ENCODE assay signal across 20 cellular contexts in genomic region chr7:84848219-84848973, GRCh38.
DNase-seq lines count a peak whose midpoint lies in the region; ATAC-seq and TF ChIP-seq lines count a peak whose summit lies in the region.
"Had no signal": no experiment of that assay in that cellular context is flagged by ENCODE, and none has a peak within 500 bp of the region (broad histone marks: within the 10 kb centered on the region; RNA-seq: fewer than 3 reads in every experiment).

No MANE protein-coding gene starts in this region.

- TF ChIP-seq POLR2A in IMR-90 (IDR thresholded peaks at IDR 0.05; ENCODE audit: low read depth, low read length) = no peak

- no peaks in the 10 kb centered on the region for H3F3A ChIP-seq in PC-9 (ENCODE audit: insufficient read depth, low read depth)

- no peak overlapping the region for H3K27ac ChIP-seq in IMR-90 (ENCODE audit: insufficient read depth, low read length)
- H3K27ac ChIP-seq in PC-9 = no peak overlapping the region
- H3K27ac ChIP-seq: KMS-11 had no signal

- TF ChIP-seq RAD21 in IMR-90 (IDR thresholded peaks at IDR 0.05; ENCODE audit: low read length) = no peak

- H2AK5ac ChIP-seq in IMR-90 (ENCODE audit: low read depth, low read length) = no peak overlapping the region

- no peak overlapping the region for H4K5ac ChIP-seq in IMR-90 (ENCODE audit: low read depth, low read length)

- no peak overlapping the region for H4K8ac ChIP-seq in IMR-90 (ENCODE audit: low read depth in 2 of 2, low read length in 2 of 2)

- no peaks in the 10 kb centered on the region for H3K27me3 Mint-ChIP-seq in activated CD4-positive, alpha-beta T cell treated with anti-CD3 and anti-CD28 coated beads, Interleukin-2, amount 10 ng/mL, durations not matched to agents 7 days and 5 days

- no peak overlapping the region for H3K4me3 ChIP-seq in IMR-90 (ENCODE audit: insufficient read depth, low read depth, low read length)
- H3K4me3 ChIP-seq in PC-9 = no peak overlapping the region
- H3K4me3 ChIP-seq in choroid plexus epithelial cell (ENCODE audit: low read depth, low read length) = no peak overlapping the region

- no peak overlapping the region for H3K23ac ChIP-seq in IMR-90 (ENCODE audit: low read depth, low read length)

- no peak overlapping the region for H3K4ac ChIP-seq in IMR-90 (ENCODE audit: low read depth, low read length)

- in situ Hi-C loops in IMR-90 (cut with MboI; ENCODE audit: low sequenced_read_pairs) = no loop called here

- no peaks in the 10 kb centered on the region for H3K79me1 ChIP-seq in IMR-90 (ENCODE audit: low read depth in 1 of 2, low read length in 2 of 2)

- no peaks in the 10 kb centered on the region for H3K27me3 ChIP-seq in IMR-90 (ENCODE audit: control insufficient read depth, insufficient read depth, low read length)
- H3K27me3 ChIP-seq in PC-9 (ENCODE audit: insufficient read depth, low read depth) = no peaks in the 10 kb centered on the region

- no peak for TF ChIP-seq CTCF in IMR-90 (conservative IDR thresholded peaks at IDR 0.05; ENCODE audit: low read depth, low read length)
- TF ChIP-seq CTCF in PC-9 (conservative IDR thresholded peaks at IDR 0.05) = no peak
- no peak for TF ChIP-seq CTCF in choroid plexus epithelial cell (conservative IDR thresholded peaks at IDR 0.05; ENCODE audit: low read depth, low read length)

- no peak overlapping the region for H3K27ac Mint-ChIP-seq in activated CD4-positive, alpha-beta T cell treated with anti-CD3 and anti-CD28 coated beads, Interleukin-2, amount 10 ng/mL, durations not matched to agents 7 days and 5 days

- H2BK15ac ChIP-seq in IMR-90 (ENCODE audit: low read depth, low read length) = no peak overlapping the region

- H3K9me3 ChIP-seq in IMR-90 (ENCODE audit: control insufficient read depth, insufficient read depth, low read length) (no peaks in the 10 kb centered on the region), PC-9 (ENCODE audit: insufficient read depth, low read depth) (no peaks in the 10 kb centered on the region)

- H4K20me1 ChIP-seq in IMR-90 (ENCODE audit: insufficient read depth, low read length) (no peaks in the 10 kb centered on the region), PC-9 (ENCODE audit: insufficient read depth) (no peaks in the 10 kb centered on the region)

- no peak overlapping the region for H4K91ac ChIP-seq in IMR-90 (ENCODE audit: insufficient read depth, low read depth, low read length)

- H3K36me3 Mint-ChIP-seq in activated CD4-positive, alpha-beta T cell treated with anti-CD3 and anti-CD28 coated beads, Interleukin-2, amount 10 ng/mL, durations not matched to agents 7 days and 5 days (ENCODE audit: low read depth) = no peaks in the 10 kb centered on the region

- no peaks in the 10 kb centered on the region for H3K9me1 ChIP-seq in IMR-90 (ENCODE audit: insufficient read depth, low read length)

- no peak overlapping the region; the same call in 1 of the 2 replicates for H2BK20ac ChIP-seq in IMR-90 (ENCODE audit: low read depth, low read length)

- H3K4me2 ChIP-seq in IMR-90 (ENCODE audit: low read depth, low read length) (no peak overlapping the region), PC-9 (no peak overlapping the region)
- H3K4me2 ChIP-seq: KMS-11 had no signal

- H3K9me2 ChIP-seq in PC-9 (ENCODE audit: insufficient read depth) = no peaks in the 10 kb centered on the region

- no peak for ATAC-seq in IMR-90 (ENCODE audit: low read depth)
- ATAC-seq in HG03139 (IDR thresholded peaks at IDR 0.05; ENCODE audit: unreplicated experiment) = no peak

- H2AFZ ChIP-seq in IMR-90 (replicated peaks; ENCODE audit: low read length, poor library complexity) (no peak overlapping the region), PC-9 (peak overlapping the region; percentile 55; the same call in 1 of the 2 replicates)

- intact Hi-C loops in IMR-90 (cut with micrococcal nuclease) = no loop called here
- intact Hi-C loops in PC-9 (cut with micrococcal nuclease; ENCODE audit: unreplicated experiment) = no loop called here

- dilution Hi-C loops in IMR-90 (cut with HindIII; ENCODE audit: low sequenced_read_pairs, unreplicated experiment) = no loop called here

- H3K14ac ChIP-seq in IMR-90 (replicated peaks; ENCODE audit: low read depth, low read length) = no peak overlapping the region

- no peak overlapping the region for H3K18ac ChIP-seq in IMR-90 (ENCODE audit: low read depth, low read length)

- no peaks in the 10 kb centered on the region for H3K4me1 ChIP-seq in IMR-90 (ENCODE audit: control insufficient read depth, insufficient read depth, low read length)
- H3K4me1 ChIP-seq in PC-9 (replicated peaks; ENCODE audit: insufficient read depth) = no peaks in the 10 kb centered on the region

- no peak overlapping the region for H2BK120ac ChIP-seq in IMR-90 (ENCODE audit: low read depth, low read length)

- H3K79me2 ChIP-seq in PC-9 (ENCODE audit: low read depth) = no peaks in the 10 kb centered on the region

- H3K36me3 ChIP-seq in IMR-90 (ENCODE audit: control insufficient read depth, insufficient read depth, low read length) (no peaks in the 10 kb centered on the region), PC-9 (ENCODE audit: low read depth) (no peaks in the 10 kb centered on the region)

- POLR2A ChIA-PET in IMR-90 (lab: Charles Lee; ENCODE audit: unreplicated experiment) = no interaction called here
- POLR2A ChIA-PET in PC-9 (lab: Charles Lee; ENCODE audit: unreplicated experiment) = no interaction called here
- POLR2A ChIA-PET in activated CD4-positive, alpha-beta T cell treated with anti-CD3 and anti-CD28 coated beads, Interleukin-2, amount 10 ng/mL, durations not matched to agents 7 days and 5 days (lab: Charles Lee) = no interaction called here

- no peak for DNase-seq in IMR-90
- DNase-seq in PC-9 = no peak
- peak; percentile 15 for DNase-seq in choroid plexus epithelial cell (ENCODE audit: low read depth)
- DNase-seq in activated CD4-positive, alpha-beta T cell treated with anti-CD3 and anti-CD28 coated beads for 1 hour = no peak
- DNase-seq in activated CD4-positive, alpha-beta T cell treated with anti-CD3 and anti-CD28 coated beads, Interleukin-2, amount 10 ng/mL, durations not matched to agents 7 days and 5 days = no peak
- no peak for DNase-seq in COLO668 (lab: John Stamatoyannopoulos, UW; ENCODE audit: unreplicated experiment)
- DNase-seq: C1 segment of cervical spinal cord, Calu3, DMS79 treated with DMSO at 0.1 percent for 48 hours, GDM1, GOT3, NCI-H1417, NCI-H1930, NCI-H2171, NCI-H446 treated with DMSO at 0.1 percent for 48 hours, NCI-H748 treated with DMSO at 0.1 percent for 48 hours, SIG-M5, SW 1271 had no signal

- no peak overlapping the region for H3K56ac ChIP-seq in IMR-90 (ENCODE audit: extremely low read depth, insufficient read depth, low read length)

- BruUV-seq in IMR-90 (replicated peaks; lab: Mats Ljungman, UMichigan) = no TSS peak
- BruUV-seq in PC-9 (replicated peaks; lab: Mats Ljungman, UMichigan) = no TSS peak

- no peak overlapping the region for H2AK9ac ChIP-seq in IMR-90 (replicated peaks; ENCODE audit: low read depth, low read length, poor library complexity)

- H3K4me1 Mint-ChIP-seq in activated CD4-positive, alpha-beta T cell treated with anti-CD3 and anti-CD28 coated beads, Interleukin-2, amount 10 ng/mL, durations not matched to agents 7 days and 5 days = no peaks in the 10 kb centered on the region

- no peak overlapping the region for H3K9ac ChIP-seq in IMR-90 (ENCODE audit: low read depth, low read length)
- H3K9ac ChIP-seq: KMS-11 had no signal

- CTCF ChIA-PET in IMR-90 (lab: Yijun Ruan, JAX) (no interaction called here), PC-9 (lab: Charles Lee) (no interaction called here)
- CTCF ChIA-PET in activated CD4-positive, alpha-beta T cell treated with anti-CD3 and anti-CD28 coated beads, Interleukin-2, amount 10 ng/mL, durations not matched to agents 7 days and 5 days (lab: Charles Lee) = no interaction called here

- H2BK5ac ChIP-seq in IMR-90 (ENCODE audit: low read depth, low read length, poor library complexity, severe bottlenecking) = no peak overlapping the region

- no peaks in the 10 kb centered on the region for H3K9me3 Mint-ChIP-seq in activated CD4-positive, alpha-beta T cell treated with anti-CD3 and anti-CD28 coated beads, Interleukin-2, amount 10 ng/mL, durations not matched to agents 7 days and 5 days

- H3K4me3 Mint-ChIP-seq in activated CD4-positive, alpha-beta T cell treated with anti-CD3 and anti-CD28 coated beads, Interleukin-2, amount 10 ng/mL, durations not matched to agents 7 days and 5 days = no peak overlapping the region

TF ChIP-seq in IMR-90, 13 proteins besides CTCF, POLR2A, EP300 and RAD21:
- TF ChIP-seq CHD1 (IDR thresholded peaks at IDR 0.05; ENCODE audit: low read depth, low read length) = no peak
- peak; percentile 6; the same call in 1 of the 2 replicates for TF ChIP-seq CEBPB (IDR thresholded peaks at IDR 0.05; ENCODE audit: low read depth, low read length)
TF ChIP-seq in IMR-90: peak in this region for 1.
